Comparison of ENCODE assay signal across 14 cellular contexts in the genomic region with DNA sequence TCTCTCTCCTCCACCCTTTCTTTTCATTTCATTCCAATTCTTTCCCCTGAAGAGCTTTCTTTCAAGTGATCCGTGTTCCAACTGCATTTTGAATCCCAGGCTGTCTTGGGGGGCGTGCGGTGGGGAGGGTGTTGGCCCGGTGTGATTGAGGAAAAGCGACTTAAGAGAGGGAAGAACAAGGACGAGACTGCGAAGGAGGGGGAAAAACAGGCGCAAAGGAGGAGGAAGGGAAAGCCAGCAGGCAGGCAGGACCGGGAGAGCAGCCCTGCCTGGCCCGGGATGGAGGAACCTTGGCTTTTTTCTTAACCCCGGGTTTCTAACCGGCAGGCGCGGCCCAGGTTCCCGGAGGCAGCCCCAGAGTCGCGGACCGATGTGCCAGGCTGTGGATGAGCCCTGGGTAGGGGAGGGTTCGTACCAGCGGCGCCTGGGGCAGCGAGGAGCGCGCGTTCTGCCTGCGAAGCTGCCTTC. TPM values are rescaled to one million over a fixed set of nuclear protein-coding genes. Genes with fewer than 3 reads are reported as not detected.
DNase-seq lines count a peak whose midpoint lies in the region; ATAC-seq and TF ChIP-seq lines count a peak whose summit lies in the region.
"Had no signal": no experiment of that assay in that cellular context is flagged by ENCODE, and none has a peak within 500 bp of the region (broad histone marks: within the 10 kb centered on the region; RNA-seq: fewer than 3 reads in every experiment).

No MANE protein-coding gene starts in this region.

- intact Hi-C loops in natural killer cell (cut with micrococcal nuclease) = no loop called here

- H4K20me1 ChIP-seq in hepatocyte (ENCODE audit: insufficient read depth, poor library complexity, severe bottlenecking) = no peaks in the 10 kb centered on the region

- no peaks in the 10 kb centered on the region for H3K36me3 ChIP-seq in hepatocyte (replicated peaks; ENCODE audit: insufficient read depth, low read depth)
- H3K36me3 ChIP-seq: prostate gland had no signal

- H3K9me2 ChIP-seq in hepatocyte (replicated peaks; ENCODE audit: insufficient read depth) = no peaks in the 10 kb centered on the region

- no peak overlapping the region for H2AFZ ChIP-seq in hepatocyte

- TF ChIP-seq CTCF in natural killer cell (IDR thresholded peaks at IDR 0.05) (no peak), hepatocyte (IDR thresholded peaks at IDR 0.05; ENCODE audit: poor library complexity) (no peak)

- peaks cover 18 to 23% of the 10 kb centered on the region in 2 donors for H3K4me1 Mint-ChIP-seq in natural killer cell
- peaks cover 5 to 13% of the 10 kb centered on the region in 2 donors for H3K4me1 Mint-ChIP-seq in natural killer cell treated with Interleukin-12 subunit alpha and Interleukin-12 subunit beta and Interleukin-15 and Interleukin-18, amount 100 ng/mL, for 72 hours (ENCODE audit: low read depth in 2 of 2)

- H3K4me1 ChIP-seq in hepatocyte (ENCODE audit: insufficient read depth) = peaks cover 30% of the 10 kb centered on the region
- H3K4me1 ChIP-seq: foreskin keratinocyte had no signal

- no peak for DNase-seq in natural killer cell
- no peak for DNase-seq in natural killer cell treated with Interleukin-12 subunit alpha and Interleukin-12 subunit beta and Interleukin-15 and Interleukin-18, amount 100 ng/mL, for 72 hours (ENCODE audit: low spot score)
- peak; percentile 62 for DNase-seq in HuH-7 (ENCODE audit: low spot score)
- no peak for DNase-seq in hepatocyte (ENCODE audit: low spot score)
- no peak for DNase-seq in GDM1 (lab: John Stamatoyannopoulos, UW)
- DNase-seq in GOT3 (lab: John Stamatoyannopoulos, UW) = no peak
- DNase-seq: activated T-cell treated with anti-CD3 and anti-CD28 coated beads, Interleukin-2, amount 50 U/mL, for 1 hour; DND-41; foreskin keratinocyte; T1000 had no signal

- H3K27ac Mint-ChIP-seq in natural killer cell = no peak overlapping the region
- H3K27ac Mint-ChIP-seq in natural killer cell treated with Interleukin-12 subunit alpha and Interleukin-12 subunit beta and Interleukin-15 and Interleukin-18, amount 100 ng/mL, for 72 hours = no peak overlapping the region

- ATAC-seq in natural killer cell (no peak), HG02623 (IDR thresholded peaks at IDR 0.05; ENCODE audit: unreplicated experiment) (no peak)
- ATAC-seq in natural killer cell treated with Interleukin-12 subunit alpha and Interleukin-12 subunit beta and Interleukin-15 and Interleukin-18, amount 100 ng/mL, for 72 hours = no peak
- ATAC-seq: foreskin keratinocyte had no signal

- H3K9me3 ChIP-seq in hepatocyte (ENCODE audit: low read depth) = no peaks in the 10 kb centered on the region
- H3K9me3 ChIP-seq: prostate gland had no signal

- H3K4me3 ChIP-seq in hepatocyte = no peak overlapping the region
- H3K4me3 ChIP-seq: prostate gland had no signal

- H3K4me2 ChIP-seq in hepatocyte = peak overlapping the region; percentile 98

- peaks cover 9% of the 10 kb centered on the region for H3K36me3 Mint-ChIP-seq in natural killer cell
- peaks cover 24% of the 10 kb centered on the region for H3K36me3 Mint-ChIP-seq in natural killer cell treated with Interleukin-12 subunit alpha and Interleukin-12 subunit beta and Interleukin-15 and Interleukin-18, amount 100 ng/mL, for 72 hours

- 2% methylated on average over 26 of the region's 26 CpGs for WGBS in hepatocyte (ENCODE audit: low lambda C conversion rate, missing lambda C conversion rate)

- no peak overlapping the region for H3K27ac ChIP-seq in hepatocyte
- H3K27ac ChIP-seq: foreskin keratinocyte, prostate gland had no signal

- peaks cover 66 to 79% of the 10 kb centered on the region in 2 donors for H3K27me3 Mint-ChIP-seq in natural killer cell (ENCODE audit: low read depth in 2 of 2)
- peaks cover 54 to 73% of the 10 kb centered on the region in 2 donors for H3K27me3 Mint-ChIP-seq in natural killer cell treated with Interleukin-12 subunit alpha and Interleukin-12 subunit beta and Interleukin-15 and Interleukin-18, amount 100 ng/mL, for 72 hours

- no peaks in the 10 kb centered on the region for H3K79me2 ChIP-seq in hepatocyte

- peaks cover 98% of the 10 kb centered on the region for H3K27me3 ChIP-seq in hepatocyte

- no peaks in the 10 kb centered on the region for H3K9me3 Mint-ChIP-seq in natural killer cell
- H3K9me3 Mint-ChIP-seq in natural killer cell treated with Interleukin-12 subunit alpha and Interleukin-12 subunit beta and Interleukin-15 and Interleukin-18, amount 100 ng/mL, for 72 hours = no peaks in the 10 kb centered on the region

- H3K4me3 Mint-ChIP-seq in natural killer cell = peak overlapping the region; percentile 69
- H3K4me3 Mint-ChIP-seq in natural killer cell treated with Interleukin-12 subunit alpha and Interleukin-12 subunit beta and Interleukin-15 and Interleukin-18, amount 100 ng/mL, for 72 hours = no peak overlapping the region

RNA-seq across cellular contexts. Expression of a gene that starts 1.3 kb away (rescaled TPM):
- total RNA-seq in natural killer cell (under 1 TPM in 1 of 3 donors, not detected in 2; 0.45 TPM), hepatocyte (0.40 and 1.7 TPM in 2 replicates)
- under 1 TPM in 1 of 2 donors, not detected in 1; 0.31 TPM for total RNA-seq in natural killer cell treated with Interleukin-12 subunit alpha and Interleukin-12 subunit beta and Interleukin-15 and Interleukin-18, amount 100 ng/mL, for 72 hours
- polyA plus RNA-seq in hepatocyte = 0.31 and 0.40 TPM in 2 replicates
- total RNA-seq: foreskin keratinocyte, MCF 10A, OCI-LY7 had no signal
- polyA plus RNA-seq: foreskin keratinocyte had no signal
